In the genomic region with DNA sequence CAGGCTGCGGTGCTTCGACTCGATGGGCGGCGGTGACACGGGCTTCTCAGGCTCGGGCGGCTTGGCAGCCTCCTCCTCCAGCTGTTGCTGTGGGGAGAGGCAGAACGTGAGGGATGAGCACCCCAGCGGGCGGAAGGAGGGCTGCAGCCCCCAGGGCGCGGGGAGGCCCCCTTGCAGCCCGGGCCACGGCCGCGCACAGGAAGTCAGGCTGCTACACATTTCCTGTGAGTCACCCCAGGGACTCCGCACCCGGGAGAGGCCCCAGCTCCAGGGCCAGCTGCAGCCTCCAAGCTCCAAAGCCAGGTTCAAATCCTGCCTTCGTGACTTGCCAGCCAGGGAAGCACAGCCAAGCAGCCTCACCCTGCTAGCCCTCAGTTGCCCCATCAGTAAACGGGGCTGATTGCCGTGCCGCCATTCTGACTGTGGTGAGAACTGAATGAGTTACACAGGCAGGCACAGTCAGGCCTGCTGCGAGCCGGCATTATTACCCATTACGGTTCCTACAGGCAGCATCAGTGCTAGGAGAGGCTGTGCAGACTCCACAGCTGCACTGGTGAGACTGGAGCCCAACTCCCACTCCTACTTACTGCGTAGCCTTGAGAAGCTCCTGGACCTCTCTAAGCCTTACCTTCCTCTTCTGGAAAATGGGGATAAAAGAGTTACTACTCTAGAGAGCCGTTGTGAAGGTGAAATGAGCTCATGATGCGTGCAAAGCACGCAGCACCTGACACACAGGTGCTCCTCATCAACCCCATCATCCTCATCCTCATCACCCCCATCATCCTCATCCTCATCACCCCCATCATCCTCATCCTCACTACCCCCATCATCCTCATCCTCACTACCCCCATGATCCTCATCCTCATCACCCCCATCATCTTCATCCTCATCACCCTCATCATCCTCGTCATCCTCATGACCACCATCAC, we compare ENCODE assay signal across 8 cellular contexts.
DNase-seq lines count a peak whose midpoint lies in the region; ATAC-seq and TF ChIP-seq lines count a peak whose summit lies in the region.

No MANE protein-coding gene starts in this region.

- H3K4me3 ChIP-seq in A673 (ENCODE audit: low read depth, low read length, poor library complexity, severe bottlenecking) = peak overlapping the region; percentile 28
- H3K4me3 ChIP-seq in brain microvascular endothelial cell (ENCODE audit: low read depth, low read length) = no peak overlapping the region
- H3K4me3 ChIP-seq in gastrocnemius medialis = no peak overlapping the region
- no peak overlapping the region for H3K4me3 ChIP-seq in HAP-1
- no peak overlapping the region for H3K4me3 ChIP-seq in tibial nerve

- POLR2A ChIA-PET in A673 (lab: Charles Lee; ENCODE audit: low non-redundant PET) = no interaction called here

- H3K36me3 ChIP-seq in A673 (ENCODE audit: insufficient read depth, low read length, poor library complexity, severe bottlenecking) (peaks cover 37% of the 10 kb centered on the region), brain microvascular endothelial cell (replicated peaks) (peaks cover 34% of the 10 kb centered on the region), gastrocnemius medialis (peaks cover 0 to 23% of the 10 kb centered on the region in 2 donors), HAP-1 (replicated peaks) (peaks cover 42% of the 10 kb centered on the region), tibial nerve (peaks cover 0 to 79% (median 11%) of the 10 kb centered on the region in 3 donors)

- CTCF ChIA-PET in A673 (lab: Charles Lee) = interaction anchor here (0.5 to 0.7 kb wide), 2 partner anchors 9 to 85 kb away, joined by 3 read pairs; no protein-coding TSS in a partner anchor

- intact Hi-C loops in A673 (cut with micrococcal nuclease; ENCODE audit: unreplicated experiment) (loop anchor here (5.0 kb wide), 2 partner anchors 41 to 144 kb away; no protein-coding TSS in a partner anchor), gastrocnemius medialis (cut with DNase I; ENCODE audit: low total_unique reads) (no loop called here)

- H3K4me1 ChIP-seq in A673 (ENCODE audit: insufficient read depth, low read length, poor library complexity, severe bottlenecking) (peaks cover 52% of the 10 kb centered on the region), gastrocnemius medialis (no peaks in the 10 kb centered on the region), HAP-1 (no peaks in the 10 kb centered on the region), tibial nerve (peaks cover 0 to 31% (median 0%) of the 10 kb centered on the region in 4 donors)

- TF ChIP-seq POLR2A in gastrocnemius medialis (IDR thresholded peaks at IDR 0.05) (no peak), tibial nerve (IDR thresholded peaks at IDR 0.05) (no peak)

- H3K27ac ChIP-seq in A673 (ENCODE audit: low read depth, low read length, poor library complexity, severe bottlenecking) = peak overlapping the region; percentile 82
- peak overlapping the region; percentile 40 for H3K27ac ChIP-seq in brain microvascular endothelial cell
- peak overlapping the region in 3 of 4 donors; percentile 4 to 55 (median 16) for H3K27ac ChIP-seq in gastrocnemius medialis
- peak overlapping the region in 1 of 4 donors; percentile 19 for H3K27ac ChIP-seq in tibial nerve

- in situ Hi-C loops in brain microvascular endothelial cell (cut with HindIII; ENCODE audit: low pct_ligation_motif_present, low sequenced_read_pairs) = no loop called here
- in situ Hi-C loops in gastrocnemius medialis (cut with MboI; ENCODE audit: low sequenced_read_pairs in 4 of 4) = loop anchor here in 1 of 4 donors (25.0 kb wide), 1 partner anchor 104 kb away; no protein-coding TSS in a partner anchor
- in situ Hi-C loops in HAP-1 (cut with MboI; ENCODE audit: low sequenced_read_pairs) = no loop called here

- TF ChIP-seq CTCF in A673 (conservative IDR thresholded peaks at IDR 0.05; ENCODE audit: low read depth, low read length) (peak; percentile 49), brain microvascular endothelial cell (IDR thresholded peaks at IDR 0.05; ENCODE audit: low read depth, low read length, missing control alignments) (peak; percentile 38), gastrocnemius medialis (IDR thresholded peaks at IDR 0.05 in 4 of 5, conservative IDR thresholded peaks at IDR 0.05 in 1 of 5) (no peak), tibial nerve (IDR thresholded peaks at IDR 0.05) (peak in 1 of 5 experiments; percentile 30)

- H3K27me3 ChIP-seq in A673 (replicated peaks; ENCODE audit: insufficient read depth, low read depth, low read length, poor library complexity) (no peaks in the 10 kb centered on the region), brain microvascular endothelial cell (replicated peaks) (no peaks in the 10 kb centered on the region), gastrocnemius medialis (no peaks in the 10 kb centered on the region), HAP-1 (ENCODE audit: low read depth) (no peaks in the 10 kb centered on the region), tibial nerve (no peaks in the 10 kb centered on the region)

- BruUV-seq in A673 (replicated peaks; lab: Mats Ljungman, UMichigan) = no TSS peak

- DNase-seq in A673 (ENCODE audit: low spot score) = peak; percentile 99
- peak; percentile 82 for DNase-seq in GM19240 (ENCODE audit: insufficient read length, low spot score)
- peak; percentile 90 for DNase-seq in UCSD-AML1 (lab: John Stamatoyannopoulos, UW; ENCODE audit: unreplicated experiment)
- DNase-seq in brain microvascular endothelial cell = peak; percentile 81
- DNase-seq in gastrocnemius medialis = peak in 1 of 2 donors; percentile 48
- no peak for DNase-seq in HAP-1 (ENCODE audit: low spot score in 2 of 2)
- no peak for DNase-seq in tibial nerve (ENCODE audit: low spot score in 2 of 2)

- no peak for TF ChIP-seq EP300 in tibial nerve (IDR thresholded peaks at IDR 0.05)

- H3K9me3 ChIP-seq in A673 (ENCODE audit: low read depth, low read length, poor library complexity, severe bottlenecking) (peaks cover 19% of the 10 kb centered on the region), gastrocnemius medialis (peaks cover 0 to 3% (median 0%) of the 10 kb centered on the region in 3 donors), HAP-1 (0 out of 2 replicates have a peak, but pooled peaks cover 3% of the 10 kb centered on the region), tibial nerve (peaks cover 0 to 6% (median 0%) of the 10 kb centered on the region in 4 donors)

- WGBS in tibial nerve, 2 donors = 75 to 79% methylated on average over 23 to 31 of the region's 31 CpGs

- ATAC-seq in HG03442 (IDR thresholded peaks at IDR 0.05; ENCODE audit: unreplicated experiment) = peak; percentile 95
- ATAC-seq in gastrocnemius medialis = peak in 1 of 2 donors; percentile 45

Comparison
In these comparisons a context has a peak if more than half of its experiments do, and no peak if none do; other contexts are left out.
1. DNase-seq: peak in A673 (single experiment), GM19240 (single experiment), UCSD-AML1 (single experiment) and brain microvascular endothelial cell (single experiment); none in HAP-1 (0 of 2) and tibial nerve (0 of 2).
2. CTCF ChIP-seq: peak in A673 (single experiment) and brain microvascular endothelial cell (single experiment); none in gastrocnemius medialis (0 of 5).